8 cellular contexts compared by ENCODE assay signal in genomic region chr11:64269380-64270234, GRCh38. TPM values are rescaled to one million over a fixed set of nuclear protein-coding genes. Genes with fewer than 3 reads are reported as not detected.
DNase-seq lines count a peak whose midpoint lies in the region; ATAC-seq and TF ChIP-seq lines count a peak whose summit lies in the region.

No MANE protein-coding gene starts in this region.

- in situ Hi-C loops in astrocyte of the cerebellum (cut with HindIII; ENCODE audit: low sequenced_read_pairs): loop anchor here (10.0 kb wide), 2 partner anchors 55 to 65 kb away; partner anchors contain the start of gene FERMT3

- TF ChIP-seq CTCF in astrocyte of the cerebellum (IDR thresholded peaks at IDR 0.05; ENCODE audit: low read depth, low read length, missing control alignments) (peak; percentile 25), hepatocyte (IDR thresholded peaks at IDR 0.05; ENCODE audit: poor library complexity) (peak; percentile 27)

- H4K20me1 ChIP-seq in hepatocyte (ENCODE audit: insufficient read depth, poor library complexity, severe bottlenecking): no peaks in the 10 kb centered on the region

- H3K27ac ChIP-seq in hepatocyte: peak overlapping the region; percentile 95

- DNase-seq in NCI-H2029 (lab: John Stamatoyannopoulos, UW) (peak; percentile 100), T-helper 9 cell (peak; percentile 96), astrocyte of the cerebellum (ENCODE audit: low read depth) (peak; percentile 100), hepatocyte (ENCODE audit: low spot score) (peak; percentile 99), renal cortical epithelial cell (ENCODE audit: low read depth) (peak; percentile 99), cortex of kidney (lab: John Stamatoyannopoulos, UW) (no peak)

- ATAC-seq in GM18508 (IDR thresholded peaks at IDR 0.05; ENCODE audit: insufficient read depth, unreplicated experiment): peak; percentile 38
- peak; percentile 69 for ATAC-seq in HG02981 (IDR thresholded peaks at IDR 0.05; ENCODE audit: unreplicated experiment)

- H2AFZ ChIP-seq in hepatocyte: peak overlapping the region; percentile 43

- no peaks in the 10 kb centered on the region for H3K9me2 ChIP-seq in hepatocyte (replicated peaks; ENCODE audit: insufficient read depth)

- H3K27me3 ChIP-seq in hepatocyte: no peaks in the 10 kb centered on the region

- H3K4me2 ChIP-seq in hepatocyte: peak overlapping the region; percentile 95

- under 1% methylated on average over 70 of the region's 75 CpGs for WGBS in hepatocyte (ENCODE audit: low lambda C conversion rate, missing lambda C conversion rate)

- peaks cover 18% of the 10 kb centered on the region for H3K79me2 ChIP-seq in hepatocyte

- H3K36me3 ChIP-seq in hepatocyte (replicated peaks; ENCODE audit: insufficient read depth, low read depth): no peaks in the 10 kb centered on the region

- no peaks in the 10 kb centered on the region for H3K9me3 ChIP-seq in hepatocyte (ENCODE audit: low read depth)

- H3K4me1 ChIP-seq in hepatocyte (ENCODE audit: insufficient read depth): peaks cover 26% of the 10 kb centered on the region

- H3K4me3 ChIP-seq in astrocyte of the cerebellum (ENCODE audit: low read depth, low read length) (peak overlapping the region; percentile 65), hepatocyte (peak overlapping the region; percentile 15)

RNA-seq across cellular contexts. Expression of gene BAD, which starts 14.9 kb away (rescaled TPM):
- total RNA-seq in hepatocyte (52.0 and 74.3 TPM in 2 replicates), renal cortical epithelial cell (66.7 and 93.4 TPM in 2 replicates)
- 122 and 125 TPM in 2 replicates for polyA plus RNA-seq in hepatocyte

RNA-seq across cellular contexts. Expression of gene GPR137, which starts 16.0 kb away (rescaled TPM):
- 17.0 and 25.2 TPM in 2 replicates for total RNA-seq in hepatocyte
- 62.4 and 63.9 TPM in 2 replicates for polyA plus RNA-seq in hepatocyte
- 9.9 and 18.9 TPM in 2 replicates for total RNA-seq in renal cortical epithelial cell

RNA-seq across cellular contexts. Expression of gene PLCB3, which starts 18.3 kb away (rescaled TPM):
- total RNA-seq in hepatocyte (21.1 and 23.5 TPM in 2 replicates), renal cortical epithelial cell (29.7 and 44.3 TPM in 2 replicates)
- 19.0 and 19.5 TPM in 2 replicates for polyA plus RNA-seq in hepatocyte

RNA-seq across cellular contexts. Expression of gene KCNK4, which starts 21.5 kb away (rescaled TPM):
- not detected in 2 replicates for total RNA-seq in hepatocyte
- not detected in 2 replicates for polyA plus RNA-seq in hepatocyte
- total RNA-seq in renal cortical epithelial cell: not detected in 2 replicates

RNA-seq across cellular contexts. Expression of gene PPP1R14B, which starts 22.9 kb away (rescaled TPM):
- 86.8 and 96.1 TPM in 2 replicates for total RNA-seq in hepatocyte
- polyA plus RNA-seq in hepatocyte: 222 and 229 TPM in 2 replicates
- 131 and 369 TPM in 2 replicates for total RNA-seq in renal cortical epithelial cell
